Comparison of ENCODE assay signal across 8 cellular contexts in the genomic region with DNA sequence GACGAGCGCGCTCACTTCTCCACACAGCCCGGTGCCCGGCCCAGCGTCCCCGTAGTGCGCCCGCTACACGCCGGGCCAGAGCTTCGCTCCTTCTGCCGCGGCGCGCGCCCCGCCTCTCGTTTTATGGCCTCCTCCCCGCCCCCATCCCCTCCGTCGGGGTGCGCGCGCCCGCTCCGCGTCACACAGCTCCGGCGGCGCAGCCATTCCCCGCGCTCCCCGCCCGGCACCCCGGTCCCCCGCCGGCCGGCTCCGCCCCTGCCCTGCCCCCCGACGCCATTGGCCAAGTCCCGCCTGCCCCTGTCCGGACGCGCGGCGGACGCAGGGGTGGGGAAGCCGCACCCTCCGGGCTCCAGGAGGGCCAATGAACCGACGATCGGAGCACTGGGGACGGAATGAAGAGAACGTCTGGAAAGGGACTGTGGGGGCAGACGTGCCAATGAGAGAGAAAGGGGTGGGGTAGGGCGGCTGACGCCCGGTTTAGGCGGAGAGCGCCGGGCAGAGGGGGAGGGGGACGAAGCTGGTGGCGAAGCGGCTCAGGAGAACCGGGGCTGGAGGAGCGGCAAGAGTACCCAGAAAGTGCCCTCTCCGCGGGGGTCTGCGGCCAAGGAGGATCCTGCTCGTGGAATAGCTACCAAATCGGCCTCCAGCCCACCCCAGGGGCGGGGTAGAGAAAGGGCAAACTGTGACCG. TPM values are rescaled to one million over a fixed set of nuclear protein-coding genes. Genes with fewer than 3 reads are reported as not detected.
A peak's percentile ranks its signal among the peaks of the same experiment; 100 is the strongest.
DNase-seq lines count a peak whose midpoint lies in the region; ATAC-seq, FAIRE-seq and TF ChIP-seq lines count a peak whose summit lies in the region.

A gene with protein sequence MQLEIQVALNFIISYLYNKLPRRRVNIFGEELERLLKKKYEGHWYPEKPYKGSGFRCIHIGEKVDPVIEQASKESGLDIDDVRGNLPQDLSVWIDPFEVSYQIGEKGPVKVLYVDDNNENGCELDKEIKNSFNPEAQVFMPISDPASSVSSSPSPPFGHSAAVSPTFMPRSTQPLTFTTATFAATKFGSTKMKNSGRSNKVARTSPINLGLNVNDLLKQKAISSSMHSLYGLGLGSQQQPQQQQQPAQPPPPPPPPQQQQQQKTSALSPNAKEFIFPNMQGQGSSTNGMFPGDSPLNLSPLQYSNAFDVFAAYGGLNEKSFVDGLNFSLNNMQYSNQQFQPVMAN (minus strand): TSS at position 94 of the 689 bp plus-strand sequence. CDS start 2,337 bp downstream, outside the sequence.

- H3K4me3 ChIP-seq in OCI-LY3 (ENCODE audit: low read length) (peak within 1 kb of the TSS; percentile 92), endothelial cell of umbilical vein (replicated peaks in 1 of 3; ENCODE audit: insufficient read depth in 1 of 3, low read depth in 1 of 3, low read length in 3 of 3) (peak within 1 kb of the TSS; percentile 48 to 82 (median 63)), mononuclear cell (ENCODE audit: low read length) (peak within 1 kb of the TSS; percentile 80)

- dilution Hi-C loops in endothelial cell of umbilical vein (cut with MboI; ENCODE audit: extremely low pct_ligation_motif_present, low sequenced_read_pairs), result no loop called here

- peak; percentile 53 for ATAC-seq in GM21526 (IDR thresholded peaks at IDR 0.05; ENCODE audit: low FRiP score, unreplicated experiment)

- FAIRE-seq in endothelial cell of umbilical vein (lab: Jason Lieb, UNC), result peak; percentile 83

- peak within 1 kb of the TSS; percentile 98 for H3K27ac ChIP-seq in OCI-LY3 (ENCODE audit: low read length)
- peak within 1 kb of the TSS; percentile 38 for H3K27ac ChIP-seq in endothelial cell of umbilical vein (ENCODE audit: insufficient read depth, low read depth, low read length)

- peaks cover 32% of the 10 kb centered on the region for H3K79me2 ChIP-seq in OCI-LY3 (ENCODE audit: low read length)
- H3K79me2 ChIP-seq in endothelial cell of umbilical vein (ENCODE audit: control insufficient read depth, insufficient read depth, low read length), result peaks cover 4% of the 10 kb centered on the region

- peaks cover 16% of the 10 kb centered on the region for H3K4me1 ChIP-seq in OCI-LY3 (ENCODE audit: low read length)
- peaks cover 11% of the 10 kb centered on the region for H3K4me1 ChIP-seq in endothelial cell of umbilical vein (ENCODE audit: control insufficient read depth, extremely low read depth, insufficient read depth, low read length)
- peaks cover 40% of the 10 kb centered on the region for H3K4me1 ChIP-seq in mononuclear cell (ENCODE audit: insufficient read depth, low read length)

- H3K27me3 ChIP-seq in OCI-LY3 (ENCODE audit: low read depth, low read length), result no peaks in the 10 kb centered on the region
- peaks cover 0 to under 1% of the 10 kb centered on the region in 2 experiments for H3K27me3 ChIP-seq in endothelial cell of umbilical vein (ENCODE audit: control insufficient read depth in 2 of 2, insufficient read depth in 2 of 2, low read length in 2 of 2)
- no peaks in the 10 kb centered on the region for H3K27me3 ChIP-seq in mononuclear cell (ENCODE audit: insufficient read depth, low read length)

- BruUV-seq in endothelial cell of umbilical vein (replicated peaks; lab: Mats Ljungman, UMichigan), result no TSS peak

- H3K9ac ChIP-seq in OCI-LY3 (ENCODE audit: low read length) (peak within 1 kb of the TSS; percentile 100), endothelial cell of umbilical vein (replicated peaks; ENCODE audit: extremely low read depth, insufficient read depth, low read length) (peak within 1 kb of the TSS; percentile 73)

- peak within 1 kb of the TSS; percentile 91 for H3K4me2 ChIP-seq in OCI-LY3 (ENCODE audit: low read length)
- H3K4me2 ChIP-seq in endothelial cell of umbilical vein (ENCODE audit: insufficient read depth, low read length), result peak within 1 kb of the TSS; percentile 96

- DNase-seq in DMS 273 (lab: John Stamatoyannopoulos, UW; ENCODE audit: unreplicated experiment) (peak; percentile 99), HuH-7.5 (ENCODE audit: low spot score) (peak; percentile 77), endothelial cell of umbilical vein (ENCODE audit: low read depth, low spot score) (peak; percentile 98)
- peak; percentile 99 for DNase-seq in activated CD8-positive, alpha-beta memory T cell treated with anti-CD3 and anti-CD28 coated beads, Interleukin-2, amount 50 U/mL, for 48 hours
- DNase-seq in stimulated activated CD8-positive, alpha-beta memory T cell treated with anti-CD3 and anti-CD28 coated beads, Interleukin-2, amount 100 ng/mL, for 48 hours (ENCODE audit: low read depth in 2 of 2), result peak; percentile 96 to 97

- H4K20me1 ChIP-seq in OCI-LY3 (ENCODE audit: insufficient read depth, low read length) (peaks cover 19% of the 10 kb centered on the region), endothelial cell of umbilical vein (replicated peaks; ENCODE audit: control insufficient read depth, extremely low read depth, insufficient read depth, low read length) (no peaks in the 10 kb centered on the region)

- H2AFZ ChIP-seq in OCI-LY3 (ENCODE audit: low read depth, low read length) (peak within 1 kb of the TSS; percentile 96), endothelial cell of umbilical vein (ENCODE audit: low read depth, low read length) (peak within 1 kb of the TSS; percentile 77)

- intact Hi-C loops in endothelial cell of umbilical vein (cut with micrococcal nuclease), result loop anchor here (1.0 to 5.0 kb wide), 7 partner anchors 52 to 396 kb away; a partner anchor contains a TSS

- CTCF ChIA-PET in endothelial cell of umbilical vein (lab: Charles Lee), result interaction anchor here (1.0 to 8.0 kb wide), 8 partner anchors 15 to 287 kb away, joined by 3 to 149 read pairs (median 4); a partner anchor contains a TSS

- peak; percentile 99 for TF ChIP-seq POLR2A in endothelial cell of umbilical vein (IDR thresholded peaks at IDR 0.05; ENCODE audit: low read depth, low read length)

- H3K36me3 ChIP-seq in OCI-LY3 (replicated peaks; ENCODE audit: low read depth, low read length), result peaks cover 15% of the 10 kb centered on the region
- peaks cover 2 to 5% of the 10 kb centered on the region in 2 experiments for H3K36me3 ChIP-seq in endothelial cell of umbilical vein (ENCODE audit: control insufficient read depth in 2 of 2, extremely low read depth in 1 of 2, insufficient read depth in 2 of 2, low read length in 2 of 2)

- H3K9me1 ChIP-seq in endothelial cell of umbilical vein (replicated peaks; ENCODE audit: control insufficient read depth, extremely low read depth, insufficient read depth, low read length), result no peaks in the 10 kb centered on the region

- TF ChIP-seq CTCF in OCI-LY3 (IDR thresholded peaks at IDR 0.05; ENCODE audit: low read depth, low read length) (no peak), endothelial cell of umbilical vein (IDR thresholded peaks at IDR 0.05; ENCODE audit: extremely low read depth in 1 of 2, insufficient read depth in 1 of 2, low read depth in 1 of 2, low read length in 2 of 2) (no peak)

- POLR2A ChIA-PET in endothelial cell of umbilical vein (lab: Charles Lee), result interaction anchor here (0.6 to 2.9 kb wide), 34 partner anchors 9 to 369 kb away, joined by 3 to 67 read pairs (median 4); a partner anchor contains a TSS

- H3K9me3 ChIP-seq in OCI-LY3 (ENCODE audit: insufficient read depth, low read length) (no peaks in the 10 kb centered on the region), endothelial cell of umbilical vein (replicated peaks; ENCODE audit: control insufficient read depth, insufficient read depth, low read length) (no peaks in the 10 kb centered on the region), mononuclear cell (ENCODE audit: low read depth, low read length) (no peaks in the 10 kb centered on the region)

TF ChIP-seq in endothelial cell of umbilical vein, 7 proteins besides CTCF, POLR2A, EP300 and RAD21:
- TF ChIP-seq POLR2AphosphoS5 (IDR thresholded peaks at IDR 0.05; ENCODE audit: insufficient read depth, low read depth, low read length) (peak; percentile 100), GATA2 (IDR thresholded peaks at IDR 0.05; ENCODE audit: insufficient read depth, insufficient read length, low read depth, low read length) (no peak)

RNA-seq across cellular contexts. Expression of the gene that starts here (rescaled TPM):
- total RNA-seq in endothelial cell of umbilical vein (12.9 and 13.0 TPM in 2 replicates), mononuclear cell (86.2 TPM)
- 3.3 and 4.2 TPM in 2 replicates for polyA plus RNA-seq in endothelial cell of umbilical vein
- polyA plus RNA-seq in endothelial cell of umbilical vein (2011; cell fraction: cytosol; rRNA removed), result 3.3 and 3.6 TPM in 2 replicates
- 2.3 and 2.6 TPM in 2 replicates for polyA plus RNA-seq in endothelial cell of umbilical vein (2011; cell fraction: nucleus; rRNA removed)
- polyA plus RNA-seq in endothelial cell of umbilical vein (2012), result 10.7 and 13.5 TPM in 2 replicates
- polyA minus RNA-seq in endothelial cell of umbilical vein, result 5.9 and 6.1 TPM in 2 replicates
- 103 TPM for polyA minus RNA-seq in endothelial cell of umbilical vein (2011; cell fraction: cytosol; rRNA and poly(A)+ RNA removed)
- polyA minus RNA-seq in endothelial cell of umbilical vein (2011; cell fraction: nucleus; rRNA and poly(A)+ RNA removed), result 3.0 and 9.5 TPM in 2 replicates

Comparison
In these comparisons a context has a peak if more than half of its experiments do, and no peak if none do; other contexts are left out.
1. Peak in every context shown above with its lines: DNase-seq, ATAC-seq, H3K4me3 ChIP-seq and H3K27ac ChIP-seq.